ENCODE assay signal across 29 cellular contexts in genomic region chr15:33852094-33852493, GRCh38.
DNase-seq lines count a peak whose midpoint lies in the region; ATAC-seq and TF ChIP-seq lines count a peak whose summit lies in the region.
"Had no signal": no experiment of that assay in that cellular context is flagged by ENCODE, and none has a peak within 500 bp of the region (broad histone marks: within the 10 kb centered on the region; RNA-seq: fewer than 3 reads in every experiment).

No MANE protein-coding gene starts in this region.

- no peaks in the 10 kb centered on the region for H3K9me3 Mint-ChIP-seq in T-helper 2 cell treated with Interferon-gamma antibody and Interleukin-4, amounts not matched to agents 5 μg/mL and 100 μg/mL, for 36 hours
- H3K9me3 Mint-ChIP-seq: activated B cell treated with CpG ODN at 0.5 μM for 24 hours; brain; CD4-positive, alpha-beta memory T cell; immature natural killer cell; natural killer cell; stimulated activated effector memory CD8-positive, alpha-beta T cell treated with anti-CD3 and anti-CD28 coated beads, Interleukin-12 subunit alpha, Interleukin-12 subunit beta, amount 100 ng/mL, for 72 hours had no signal

- no peaks in the 10 kb centered on the region for H3K36me3 Mint-ChIP-seq in T-helper 2 cell treated with Interferon-gamma antibody and Interleukin-4, amounts not matched to agents 5 μg/mL and 100 μg/mL, for 36 hours (ENCODE audit: low read depth)
- H3K36me3 Mint-ChIP-seq: brain; CD4-positive, alpha-beta memory T cell; immature natural killer cell; natural killer cell; stimulated activated effector memory CD8-positive, alpha-beta T cell treated with anti-CD3 and anti-CD28 coated beads, Interleukin-12 subunit alpha, Interleukin-12 subunit beta, amount 100 ng/mL, for 72 hours; type B pancreatic cell had no signal

- TF ChIP-seq RAD21 in IMR-90 (IDR thresholded peaks at IDR 0.05; ENCODE audit: low read length): no peak

- CTCF ChIA-PET in IMR-90 (lab: Yijun Ruan, JAX): no interaction called here

- no peaks in the 10 kb centered on the region for H3K4me1 Mint-ChIP-seq in T-helper 2 cell treated with Interferon-gamma antibody and Interleukin-4, amounts not matched to agents 5 μg/mL and 100 μg/mL, for 36 hours (ENCODE audit: low read depth)
- H3K4me1 Mint-ChIP-seq: activated B cell treated with CpG ODN at 0.5 μM for 24 hours; B cell; brain; CD4-positive, alpha-beta memory T cell; immature natural killer cell; natural killer cell; stimulated activated effector memory CD8-positive, alpha-beta T cell treated with anti-CD3 and anti-CD28 coated beads, Interleukin-12 subunit alpha, Interleukin-12 subunit beta, amount 100 ng/mL, for 72 hours had no signal

- H3K27me3 Mint-ChIP-seq in T-helper 2 cell treated with Interferon-gamma antibody and Interleukin-4, amounts not matched to agents 5 μg/mL and 100 μg/mL, for 36 hours (ENCODE audit: low read depth): no peaks in the 10 kb centered on the region
- H3K27me3 Mint-ChIP-seq: activated B cell treated with CpG ODN at 0.5 μM for 24 hours; B cell; CD4-positive, alpha-beta memory T cell; type B pancreatic cell had no signal

- H3K4me1 ChIP-seq in IMR-90 (ENCODE audit: control insufficient read depth, insufficient read depth, low read length) (no peaks in the 10 kb centered on the region), ascending aorta (no peaks in the 10 kb centered on the region)
- H3K4me1 ChIP-seq: psoas muscle had no signal

- intact Hi-C loops in IMR-90 (cut with micrococcal nuclease): loop anchor here (5.0 kb wide), 2 partner anchors 115 to 130 kb away; partner anchors contain the start of gene CHRM5
- intact Hi-C loops in ascending aorta (cut with DNase I): no loop called here

- H3K36me3 ChIP-seq in IMR-90 (ENCODE audit: control insufficient read depth, insufficient read depth, low read length): no peaks in the 10 kb centered on the region
- H3K36me3 ChIP-seq in ascending aorta: peaks cover 2 to 3% of the 10 kb centered on the region in 2 donors

- no peak overlapping the region for H2BK15ac ChIP-seq in IMR-90 (ENCODE audit: low read depth, low read length)

- peak; percentile 28 for DNase-seq in AG08395 (ENCODE audit: low spot score)
- peak; percentile 17 for DNase-seq in IMR-90
- DNase-seq in astrocyte of the hippocampus (ENCODE audit: low read depth, low spot score): peak; percentile 18
- peak; percentile 31 for DNase-seq in iris pigment epithelial cell (ENCODE audit: low read depth)
- no peak for DNase-seq in NOMO-1 treated with dmso at 0.1 percent for 144 hours (lab: John Stamatoyannopoulos, UW; ENCODE audit: unreplicated experiment)
- DNase-seq in ascending aorta (ENCODE audit: low spot score in 2 of 2): no peak
- no peak for DNase-seq in stimulated activated CD4-positive, alpha-beta T cell treated with anti-CD3 and anti-CD28 coated beads, Interleukin-4, amount 100 ng/mL, for 4 hours
- no peak for DNase-seq in T-helper 2 cell treated with Interferon-gamma antibody and Interleukin-4, amounts not matched to agents 5 μg/mL and 100 μg/mL, for 36 hours (ENCODE audit: low spot score)
- DNase-seq: activated B cell treated with CpG ODN at 0.5 μM for 24 hours; activated CD4-positive, alpha-beta T cell treated with anti-CD3 and anti-CD28 coated beads, Interleukin-2, amount 50 U/mL, for 1 hour; activated gamma-delta T cell treated with Interleukin-2 at 50 U/mL for 16 hours; activated T-cell treated with anti-CD3 and anti-CD28 coated beads, Interleukin-2, amount 50 U/mL, for 48 hours; CD4-positive, alpha-beta memory T cell; hypothalamus; immature natural killer cell; left colon; mucosa of descending colon; natural killer cell; NCI-H1048; NCI-H446; NCI-H748 treated with DMSO at 0.1 percent for 48 hours; occipital lobe; psoas muscle; sigmoid colon; T-helper 1 cell had no signal

- no peak overlapping the region for H3K4ac ChIP-seq in IMR-90 (ENCODE audit: low read depth, low read length)

- no CpG with 5 or more reads among the region's 1 CpG for WGBS in IMR-90 (ENCODE audit: extremely low coverage in 2 of 2, insufficient read length in 1 of 2), 2 experiments

- H3K79me1 ChIP-seq in IMR-90 (ENCODE audit: low read depth in 1 of 2, low read length in 2 of 2): no peaks in the 10 kb centered on the region

- H2AK9ac ChIP-seq in IMR-90 (replicated peaks; ENCODE audit: low read depth, low read length, poor library complexity): no peak overlapping the region

- no peak overlapping the region for H3K56ac ChIP-seq in IMR-90 (ENCODE audit: extremely low read depth, insufficient read depth, low read length)

- no peak overlapping the region for H4K91ac ChIP-seq in IMR-90 (ENCODE audit: insufficient read depth, low read depth, low read length)

- no peak overlapping the region for H4K8ac ChIP-seq in IMR-90 (ENCODE audit: low read depth in 2 of 2, low read length in 2 of 2)

- TF ChIP-seq POLR2A in IMR-90 (IDR thresholded peaks at IDR 0.05; ENCODE audit: low read depth, low read length): no peak

- no peak overlapping the region for H3K9ac ChIP-seq in IMR-90 (ENCODE audit: low read depth, low read length)

- no peak overlapping the region for H2BK5ac ChIP-seq in IMR-90 (ENCODE audit: low read depth, low read length, poor library complexity, severe bottlenecking)

- no peak overlapping the region for H3K4me3 ChIP-seq in IMR-90 (ENCODE audit: insufficient read depth, low read depth, low read length)
- no peak overlapping the region for H3K4me3 ChIP-seq in ascending aorta
- H3K4me3 ChIP-seq: mucosa of descending colon, psoas muscle, sigmoid colon had no signal

- H3K27me3 ChIP-seq in IMR-90 (ENCODE audit: control insufficient read depth, insufficient read depth, low read length): no peaks in the 10 kb centered on the region
- H3K27me3 ChIP-seq in ascending aorta: no peaks in the 10 kb centered on the region
- H3K27me3 ChIP-seq: sigmoid colon had no signal

- in situ Hi-C loops in IMR-90 (cut with MboI; ENCODE audit: low sequenced_read_pairs): no loop called here

- no peak overlapping the region for H3K23ac ChIP-seq in IMR-90 (ENCODE audit: low read depth, low read length)

- no peak overlapping the region for H2AFZ ChIP-seq in IMR-90 (replicated peaks; ENCODE audit: low read length, poor library complexity)

- no peak overlapping the region for H2BK120ac ChIP-seq in IMR-90 (ENCODE audit: low read depth, low read length)

- no TSS peak for BruUV-seq in IMR-90 (replicated peaks; lab: Mats Ljungman, UMichigan)

- no peak overlapping the region for H3K4me3 Mint-ChIP-seq in T-helper 2 cell treated with Interferon-gamma antibody and Interleukin-4, amounts not matched to agents 5 μg/mL and 100 μg/mL, for 36 hours
- H3K4me3 Mint-ChIP-seq: activated B cell treated with CpG ODN at 0.5 μM for 24 hours; B cell; brain; CD4-positive, alpha-beta memory T cell; immature natural killer cell; natural killer cell; stimulated activated effector memory CD8-positive, alpha-beta T cell treated with anti-CD3 and anti-CD28 coated beads, Interleukin-12 subunit alpha, Interleukin-12 subunit beta, amount 100 ng/mL, for 72 hours; type B pancreatic cell had no signal

- H3K27ac Mint-ChIP-seq in T-helper 2 cell treated with Interferon-gamma antibody and Interleukin-4, amounts not matched to agents 5 μg/mL and 100 μg/mL, for 36 hours: no peak overlapping the region
- H3K27ac Mint-ChIP-seq: activated B cell treated with CpG ODN at 0.5 μM for 24 hours; B cell; brain; CD4-positive, alpha-beta memory T cell; immature natural killer cell; natural killer cell; stimulated activated effector memory CD8-positive, alpha-beta T cell treated with anti-CD3 and anti-CD28 coated beads, Interleukin-12 subunit alpha, Interleukin-12 subunit beta, amount 100 ng/mL, for 72 hours had no signal

- TF ChIP-seq CTCF in IMR-90 (conservative IDR thresholded peaks at IDR 0.05; ENCODE audit: low read depth, low read length): no peak
- TF ChIP-seq CTCF in ascending aorta (IDR thresholded peaks at IDR 0.05): no peak

- peak; percentile 73 for ATAC-seq in IMR-90 (ENCODE audit: low read depth)
- ATAC-seq: left colon; mucosa of descending colon; natural killer cell; psoas muscle; stimulated activated effector memory CD8-positive, alpha-beta T cell treated with anti-CD3 and anti-CD28 coated beads, Interleukin-12 subunit alpha, Interleukin-12 subunit beta, amount 100 ng/mL, for 72 hours had no signal

- H4K5ac ChIP-seq in IMR-90 (ENCODE audit: low read depth, low read length): no peak overlapping the region

- POLR2A ChIA-PET in IMR-90 (lab: Charles Lee; ENCODE audit: unreplicated experiment): no interaction called here

- no peak overlapping the region for H2BK20ac ChIP-seq in IMR-90 (ENCODE audit: low read depth, low read length)

- H3K27ac ChIP-seq in IMR-90 (ENCODE audit: insufficient read depth, low read length): no peak overlapping the region
- H3K27ac ChIP-seq in ascending aorta: no peak overlapping the region
- H3K27ac ChIP-seq: psoas muscle, sigmoid colon had no signal

- H2AK5ac ChIP-seq in IMR-90 (ENCODE audit: low read depth, low read length): no peak overlapping the region

- H3K18ac ChIP-seq in IMR-90 (ENCODE audit: low read depth, low read length): no peak overlapping the region

- no peak overlapping the region for H3K4me2 ChIP-seq in IMR-90 (ENCODE audit: low read depth, low read length)

- peaks cover 3% of the 10 kb centered on the region; the same call in 1 of the 2 replicates for H3K9me1 ChIP-seq in IMR-90 (ENCODE audit: insufficient read depth, low read length)

- dilution Hi-C loops in IMR-90 (cut with HindIII; ENCODE audit: low sequenced_read_pairs, unreplicated experiment): no loop called here

- H3K14ac ChIP-seq in IMR-90 (replicated peaks; ENCODE audit: low read depth, low read length): no peak overlapping the region

- H4K20me1 ChIP-seq in IMR-90 (ENCODE audit: insufficient read depth, low read length): no peaks in the 10 kb centered on the region

- H3K9me3 ChIP-seq in IMR-90 (ENCODE audit: control insufficient read depth, insufficient read depth, low read length): no peaks in the 10 kb centered on the region
- H3K9me3 ChIP-seq in ascending aorta: no peaks in the 10 kb centered on the region
- H3K9me3 ChIP-seq: mucosa of descending colon, psoas muscle, sigmoid colon had no signal

TF ChIP-seq in IMR-90, 13 proteins besides CTCF, POLR2A, EP300 and RAD21 (continues in another document):
- TF ChIP-seq, protein P1, sequence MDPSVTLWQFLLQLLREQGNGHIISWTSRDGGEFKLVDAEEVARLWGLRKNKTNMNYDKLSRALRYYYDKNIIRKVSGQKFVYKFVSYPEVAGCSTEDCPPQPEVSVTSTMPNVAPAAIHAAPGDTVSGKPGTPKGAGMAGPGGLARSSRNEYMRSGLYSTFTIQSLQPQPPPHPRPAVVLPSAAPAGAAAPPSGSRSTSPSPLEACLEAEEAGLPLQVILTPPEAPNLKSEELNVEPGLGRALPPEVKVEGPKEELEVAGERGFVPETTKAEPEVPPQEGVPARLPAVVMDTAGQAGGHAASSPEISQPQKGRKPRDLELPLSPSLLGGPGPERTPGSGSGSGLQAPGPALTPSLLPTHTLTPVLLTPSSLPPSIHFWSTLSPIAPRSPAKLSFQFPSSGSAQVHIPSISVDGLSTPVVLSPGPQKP (IDR thresholded peaks at IDR 0.05; ENCODE audit: borderline replicate concordance, low read depth, low read length): no peak
- TF ChIP-seq RFX5 (IDR thresholded peaks at IDR 0.05; ENCODE audit: low read depth, low read length) (no peak), NFE2L2 (IDR thresholded peaks at IDR 0.05; ENCODE audit: low read depth, low read length) (no peak), RCOR1 (IDR thresholded peaks at IDR 0.05; ENCODE audit: insufficient replicate concordance, low read length) (no peak)

Comparison
In these comparisons a context has a peak if more than half of its experiments do, and no peak if none do; other contexts are left out.
1. DNase-seq: peak in AG08395 (single experiment), IMR-90 (single experiment), astrocyte of the hippocampus (single experiment) and iris pigment epithelial cell (single experiment); none in NOMO-1 treated with dmso at 0.1 percent for 144 hours (single experiment), ascending aorta (0 of 2), stimulated activated CD4-positive, alpha-beta T cell treated with anti-CD3 and anti-CD28 coated beads, Interleukin-4, amount 100 ng/mL, for 4 hours (0 of 2) and T-helper 2 cell treated with Interferon-gamma antibody and Interleukin-4, amounts not matched to agents 5 μg/mL and 100 μg/mL, for 36 hours (single experiment).